Comparison of ENCODE assay signal across 15 cellular contexts in genomic region chr4:161937596-161937995, GRCh38.
"Had no signal": no experiment of that assay in that cellular context is flagged by ENCODE, and none has a peak within 500 bp of the region (broad histone marks: within the 10 kb centered on the region; RNA-seq: fewer than 3 reads in every experiment).

No MANE protein-coding gene starts in this region.

- H3K9me3 ChIP-seq: colonic mucosa, thyroid gland, uterus had no signal

- H3K36me3 ChIP-seq: colonic mucosa, lower lobe of right lung, thyroid gland, uterus had no signal

- ATAC-seq: lower lobe of right lung; naive thymus-derived CD4-positive, alpha-beta T cell; stimulated activated effector memory CD8-positive, alpha-beta T cell treated with anti-CD3 and anti-CD28 coated beads, Interleukin-12 subunit alpha, Interleukin-12 subunit beta, amount 100 ng/mL, for 72 hours had no signal

- H2AFZ ChIP-seq: hepatocyte had no signal

- H3K36me3 Mint-ChIP-seq: activated naive CD8-positive, alpha-beta T cell; naive thymus-derived CD4-positive, alpha-beta T cell; stimulated activated effector memory CD8-positive, alpha-beta T cell treated with anti-CD3 and anti-CD28 coated beads, Interleukin-12 subunit alpha, Interleukin-12 subunit beta, amount 100 ng/mL, for 72 hours had no signal

- H3K27ac ChIP-seq: colonic mucosa, hepatocyte, lower lobe of right lung, thyroid gland, uterus had no signal

- H3K4me2 ChIP-seq: hepatocyte had no signal

- H3K27me3 Mint-ChIP-seq: activated naive CD8-positive, alpha-beta T cell; activated T-cell treated with anti-CD3 and anti-CD28 coated beads, Interleukin-2, amount 50 U/mL, for 24 hours; naive thymus-derived CD4-positive, alpha-beta T cell had no signal

- H3K27ac Mint-ChIP-seq: activated naive CD8-positive, alpha-beta T cell; activated T-cell treated with anti-CD3 and anti-CD28 coated beads, Interleukin-2, amount 50 U/mL, for 24 hours; naive thymus-derived CD4-positive, alpha-beta T cell; stimulated activated effector memory CD8-positive, alpha-beta T cell treated with anti-CD3 and anti-CD28 coated beads, Interleukin-12 subunit alpha, Interleukin-12 subunit beta, amount 100 ng/mL, for 72 hours had no signal

- H3K27me3 ChIP-seq: colonic mucosa, hepatocyte, thyroid gland, uterus had no signal

- H3K4me1 Mint-ChIP-seq: naive thymus-derived CD4-positive, alpha-beta T cell; stimulated activated effector memory CD8-positive, alpha-beta T cell treated with anti-CD3 and anti-CD28 coated beads, Interleukin-12 subunit alpha, Interleukin-12 subunit beta, amount 100 ng/mL, for 72 hours had no signal

- H3K79me2 ChIP-seq: hepatocyte had no signal

- DNase-seq: activated CD4-positive, alpha-beta T cell treated with anti-CD3 and anti-CD28 coated beads, Interleukin-2, amount 50 U/mL, for 4 hours; activated gamma-delta T cell; activated T-cell treated with anti-CD3 and anti-CD28 coated beads, Interleukin-2, amount 50 U/mL, for 24 hours; anterior cingulate cortex; colonic mucosa; effector CD4-positive, alpha-beta T cell; lower lobe of right lung; naive thymus-derived CD4-positive, alpha-beta T cell; posterior cingulate gyrus; small intestine; thyroid gland; uterus had no signal

- H3K4me3 ChIP-seq: colonic mucosa, hepatocyte, lower lobe of right lung, thyroid gland, uterus had no signal

- H3K4me1 ChIP-seq: colonic mucosa, lower lobe of right lung, thyroid gland, uterus had no signal

- H3K4me3 Mint-ChIP-seq: activated naive CD8-positive, alpha-beta T cell; activated T-cell treated with anti-CD3 and anti-CD28 coated beads, Interleukin-2, amount 50 U/mL, for 24 hours; naive thymus-derived CD4-positive, alpha-beta T cell; stimulated activated effector memory CD8-positive, alpha-beta T cell treated with anti-CD3 and anti-CD28 coated beads, Interleukin-12 subunit alpha, Interleukin-12 subunit beta, amount 100 ng/mL, for 72 hours had no signal
